20 cellular contexts compared by ENCODE assay signal in the genomic region with DNA sequence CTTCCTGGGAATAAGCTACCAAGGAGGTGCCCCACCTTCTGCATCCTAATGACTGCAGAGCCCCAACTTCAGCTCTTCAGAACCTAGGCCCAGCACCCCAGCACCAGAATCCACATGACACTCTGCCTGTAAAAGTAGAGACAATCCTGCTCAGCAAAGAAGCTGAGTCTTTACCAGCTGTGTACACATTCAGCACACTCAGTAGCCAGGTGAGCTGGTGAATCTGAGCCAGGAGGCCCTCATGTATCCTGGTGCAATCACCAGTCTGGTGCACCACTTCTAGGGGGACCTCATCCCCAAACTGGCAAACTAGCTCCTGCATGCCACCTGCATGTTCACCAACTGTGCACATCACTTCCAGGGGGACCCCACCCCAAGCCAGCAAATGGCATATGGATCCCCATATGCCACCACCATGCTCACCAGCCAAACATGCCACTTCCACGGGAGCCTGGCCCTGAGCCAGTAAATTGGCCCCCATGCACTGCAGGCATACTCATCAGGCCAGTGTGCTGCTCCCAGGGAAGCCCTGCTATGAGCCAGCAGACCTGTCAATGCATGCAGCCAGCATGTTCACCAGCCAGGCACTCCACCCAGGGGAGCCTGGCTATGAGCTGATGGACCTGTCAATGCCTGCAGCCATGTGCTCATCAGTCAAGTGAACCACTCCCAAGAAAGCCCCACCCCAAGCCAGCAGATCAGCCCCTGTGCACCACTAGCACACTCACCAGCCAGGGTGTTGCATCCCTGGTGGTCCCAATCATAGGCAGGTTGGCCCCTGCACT. TPM values are rescaled to one million over a fixed set of nuclear protein-coding genes. Genes with fewer than 3 reads are reported as not detected.
DNase-seq lines count a peak whose midpoint lies in the region; ATAC-seq and TF ChIP-seq lines count a peak whose summit lies in the region.
"Had no signal": no experiment of that assay in that cellular context is flagged by ENCODE, and none has a peak within 500 bp of the region (broad histone marks: within the 10 kb centered on the region; RNA-seq: fewer than 3 reads in every experiment).

No MANE protein-coding gene starts in this region.

- peak overlapping the region; percentile 35 for H3K18ac ChIP-seq in neuronal stem cell (ENCODE audit: low read length)

- no peak overlapping the region for H3K4me3 Mint-ChIP-seq in MCF 10A (ENCODE audit: unreplicated experiment)
- H3K4me3 Mint-ChIP-seq: CD4-positive, alpha-beta memory T cell had no signal

- H3K36me3 ChIP-seq in mammary epithelial cell (ENCODE audit: insufficient read depth, low read length) = no peaks in the 10 kb centered on the region
- H3K36me3 ChIP-seq in neuronal stem cell (replicated peaks in 1 of 2; ENCODE audit: control insufficient read depth in 2 of 2, insufficient read depth in 2 of 2, low read length in 2 of 2) = no peaks in the 10 kb centered on the region
- H3K36me3 ChIP-seq: BLaER1, SJCRH30 had no signal

- H3K9me3 ChIP-seq in mammary epithelial cell (replicated peaks; ENCODE audit: insufficient read depth, low read length) (no peaks in the 10 kb centered on the region), neuronal stem cell (replicated peaks in 1 of 2; ENCODE audit: control insufficient read depth in 2 of 2, insufficient read depth in 1 of 2, low read depth in 1 of 2, low read length in 2 of 2) (peaks cover 2 to 5% of the 10 kb centered on the region in 2 donors)
- H3K9me3 ChIP-seq: SJCRH30 had no signal

- no peaks in the 10 kb centered on the region for H3K79me1 ChIP-seq in neuronal stem cell (ENCODE audit: low read depth, low read length)

- H3K23ac ChIP-seq in neuronal stem cell (ENCODE audit: low read depth, low read length, poor library complexity) = no peak overlapping the region

- no peak overlapping the region for H3K4me3 ChIP-seq in mammary epithelial cell (replicated peaks in 1 of 3; ENCODE audit: insufficient read depth in 1 of 3, low read depth in 2 of 3, low read length in 3 of 3)
- H3K4me3 ChIP-seq in epithelial cell of esophagus (ENCODE audit: low read length) = no peak overlapping the region
- peak overlapping the region in 1 of 2 donors; percentile 2 for H3K4me3 ChIP-seq in neuronal stem cell (ENCODE audit: low read length in 2 of 2)
- H3K4me3 ChIP-seq: BLaER1, SJCRH30 had no signal

- no TSS peak for BruUV-seq in mammary epithelial cell (replicated peaks; lab: Mats Ljungman, UMichigan)
- no TSS peak for BruUV-seq in MCF 10A (replicated peaks; lab: Mats Ljungman, UMichigan)

- no peaks in the 10 kb centered on the region for H3K36me3 Mint-ChIP-seq in MCF 10A (ENCODE audit: insufficient read depth, unreplicated experiment)

- H3K4me2 ChIP-seq in mammary epithelial cell (ENCODE audit: insufficient read depth, low read depth, low read length) = no peak overlapping the region
- H3K4me2 ChIP-seq in neuronal stem cell (ENCODE audit: insufficient read depth, low read length, poor library complexity, severe bottlenecking) = no peak overlapping the region
- H3K4me2 ChIP-seq: BLaER1, KMS-11 had no signal

- no peaks in the 10 kb centered on the region for H3K4me1 Mint-ChIP-seq in MCF 10A (ENCODE audit: insufficient read depth, unreplicated experiment)
- H3K4me1 Mint-ChIP-seq: CD4-positive, alpha-beta memory T cell had no signal

- H2BK15ac ChIP-seq in neuronal stem cell (ENCODE audit: low read length) = no peak overlapping the region

- H3K4me1 ChIP-seq in mammary epithelial cell (ENCODE audit: insufficient read depth, low read length) (no peaks in the 10 kb centered on the region), neuronal stem cell (ENCODE audit: control insufficient read depth in 2 of 2, insufficient read depth in 1 of 2, low read depth in 1 of 2, low read length in 2 of 2) (no peaks in the 10 kb centered on the region)
- H3K4me1 ChIP-seq: BLaER1, SJCRH30 had no signal

- no peak overlapping the region for H2BK5ac ChIP-seq in neuronal stem cell (ENCODE audit: low read length)

- no peaks in the 10 kb centered on the region for H3K27me3 ChIP-seq in mammary epithelial cell (ENCODE audit: insufficient read depth, low read length)
- peaks cover 0 to 9% (median 0%) of the 10 kb centered on the region in 3 experiments for H3K27me3 ChIP-seq in neuronal stem cell (ENCODE audit: control insufficient read depth in 3 of 3, insufficient read depth in 3 of 3, low read depth in 1 of 3, low read length in 3 of 3)
- H3K27me3 ChIP-seq: BLaER1, SJCRH30 had no signal

- ATAC-seq in HG03097 (IDR thresholded peaks at IDR 0.05; ENCODE audit: low FRiP score, unreplicated experiment) (no peak), GM21619 (IDR thresholded peaks at IDR 0.05; ENCODE audit: unreplicated experiment) (no peak)

- H3K4ac ChIP-seq in neuronal stem cell (ENCODE audit: low read length) = no peak overlapping the region

- 13% methylated on average over 1 of the region's 1 CpG for WGBS in mammary epithelial cell (ENCODE audit: low coverage, missing lambda C conversion rate)
- no CpG with 5 or more reads among the region's 1 CpG for WGBS in neuronal stem cell (ENCODE audit: extremely low coverage in 2 of 2, insufficient read length in 2 of 2, insufficient replicate concordance in 1 of 2), 2 donors

- in situ Hi-C loops in mammary epithelial cell (cut with MboI; ENCODE audit: low sequenced_read_pairs in 2 of 2) = no loop called here

- H3K27ac Mint-ChIP-seq in MCF 10A (ENCODE audit: low read depth, unreplicated experiment) = no peak overlapping the region
- H3K27ac Mint-ChIP-seq: CD4-positive, alpha-beta memory T cell had no signal

- H3K9me3 Mint-ChIP-seq in MCF 10A (ENCODE audit: unreplicated experiment) = peaks cover 8% of the 10 kb centered on the region

- no peak overlapping the region for H3K14ac ChIP-seq in neuronal stem cell (ENCODE audit: low read length)

- H2AFZ ChIP-seq in mammary epithelial cell (ENCODE audit: low read depth, low read length) = no peak overlapping the region
- H2AFZ ChIP-seq in neuronal stem cell (ENCODE audit: low read length) = no peak overlapping the region

- no peak overlapping the region for H4K8ac ChIP-seq in neuronal stem cell (ENCODE audit: low read depth, low read length)

- H3K9ac ChIP-seq in mammary epithelial cell (ENCODE audit: insufficient read depth, low read length) (no peak overlapping the region), neuronal stem cell (ENCODE audit: low read depth, low read length, poor library complexity) (no peak overlapping the region)
- H3K9ac ChIP-seq: BLaER1, KMS-11 had no signal

- no peak overlapping the region for H2BK12ac ChIP-seq in neuronal stem cell (ENCODE audit: low read length)

- dilution Hi-C loops in mammary epithelial cell (cut with HindIII; ENCODE audit: low sequenced_read_pairs) = no loop called here

- H3K27ac ChIP-seq in mammary epithelial cell (ENCODE audit: insufficient read depth, low read depth, low read length) (no peak overlapping the region), neuronal stem cell (replicated peaks; ENCODE audit: low read length) (no peak overlapping the region)
- H3K27ac ChIP-seq: BLaER1, KMS-11, SJCRH30 had no signal

- DNase-seq in mammary epithelial cell = peak; percentile 21
- DNase-seq in MCF 10A (ENCODE audit: unreplicated experiment) = no peak
- peak; percentile 57 for DNase-seq in epithelial cell of esophagus (ENCODE audit: low read depth)
- no peak for DNase-seq in neuronal stem cell (ENCODE audit: low spot score)
- no peak for DNase-seq in central memory CD4-positive, alpha-beta T cell
- DNase-seq: CD4-positive, alpha-beta memory T cell; NCI-H1436; NCI-H2029 treated with DMSO at 0.1 percent for 48 hours; NCI-H510A; NCI-H748 treated with DMSO at 0.1 percent for 48 hours; SJCRH30 had no signal

- H2AK5ac ChIP-seq in neuronal stem cell (ENCODE audit: low read depth, low read length) = no peak overlapping the region

- no peak overlapping the region for H2BK120ac ChIP-seq in neuronal stem cell (ENCODE audit: low read depth, low read length)

- no peaks in the 10 kb centered on the region for H3K27me3 Mint-ChIP-seq in MCF 10A (ENCODE audit: insufficient read depth, unreplicated experiment)

- CTCF ChIA-PET in mammary epithelial cell (lab: Charles Lee; ENCODE audit: low non-redundant PET) = no interaction called here
- CTCF ChIA-PET in MCF 10A (lab: Yijun Ruan, JAX) = no interaction called here

- POLR2A ChIA-PET in MCF 10A (lab: Yijun Ruan, JAX) = interaction anchor here (0.6 kb wide), 1 partner anchor 36 kb away, joined by 3 read pairs; no protein-coding TSS in a partner anchor

- H4K20me1 ChIP-seq in mammary epithelial cell (ENCODE audit: insufficient read depth, low read length) = no peaks in the 10 kb centered on the region
- H4K20me1 ChIP-seq: BLaER1 had no signal

- no peak for TF ChIP-seq CTCF in mammary epithelial cell (conservative IDR thresholded peaks at IDR 0.05 in 1 of 2, IDR thresholded peaks at IDR 0.05 in 1 of 2; ENCODE audit: extremely low read depth in 1 of 2, insufficient read depth in 1 of 2, low read depth in 1 of 2, low read length in 2 of 2)
- TF ChIP-seq CTCF in MCF 10A (IDR thresholded peaks at IDR 0.05; ENCODE audit: unreplicated experiment) = no peak
- TF ChIP-seq CTCF in epithelial cell of esophagus (IDR thresholded peaks at IDR 0.05; ENCODE audit: insufficient read depth, low read depth, low read length, missing control alignments) = no peak

- H3K79me2 ChIP-seq in mammary epithelial cell (ENCODE audit: insufficient read depth, low read length) = no peaks in the 10 kb centered on the region

- intact Hi-C loops in mammary epithelial cell (cut with micrococcal nuclease) = no loop called here
- intact Hi-C loops in MCF 10A (cut with micrococcal nuclease) = no loop called here

- no peak overlapping the region for H4K91ac ChIP-seq in neuronal stem cell (ENCODE audit: low read depth, low read length, poor library complexity)

RNA-seq across cellular contexts. Expression of a gene that starts 15.6 kb away (rescaled TPM):
- total RNA-seq in mammary epithelial cell (under 1 TPM in 1 of 2 donors, not detected in 1; 0.16 TPM), MCF 10A (2022) (not detected in 2 replicates)
- 0.03 TPM for polyA plus RNA-seq in mammary epithelial cell
- polyA minus RNA-seq in mammary epithelial cell = not detected
- polyA plus RNA-seq in neuronal stem cell (2013, experiment 1 of 2) = 0.11 TPM
- 0.21 TPM for polyA plus RNA-seq in neuronal stem cell (2013, experiment 2 of 2)
- total RNA-seq: A673; CD4-positive, alpha-beta memory T cell; M059J; RPMI7951; SJCRH30 had no signal
- polyA plus RNA-seq: CD4-positive, alpha-beta memory T cell had no signal

RNA-seq across cellular contexts. Expression of a gene that starts 35.8 kb away (rescaled TPM):
- total RNA-seq in mammary epithelial cell (not detected), MCF 10A (2022) (not detected in 2 replicates)
- not detected for polyA plus RNA-seq in mammary epithelial cell
- not detected for polyA minus RNA-seq in mammary epithelial cell
- polyA plus RNA-seq in neuronal stem cell (2013, experiment 1 of 2) = not detected
- not detected for polyA plus RNA-seq in neuronal stem cell (2013, experiment 2 of 2)
- total RNA-seq: A673; CD4-positive, alpha-beta memory T cell; H4; HT-29; M059J; RPMI7951; SJCRH30 had no signal
- polyA plus RNA-seq: CD4-positive, alpha-beta memory T cell had no signal

Comparison
In these comparisons a context has a peak if more than half of its experiments do, and no peak if none do; other contexts are left out.
1. DNase-seq: peak in mammary epithelial cell (single experiment) and epithelial cell of esophagus (single experiment); none in MCF 10A (single experiment), neuronal stem cell (single experiment) and central memory CD4-positive, alpha-beta T cell (single experiment).